39 cellular contexts compared by ENCODE assay signal in genomic region chr18:46271488-46271887, GRCh38.
"Had no signal": no experiment of that assay in that cellular context is flagged by ENCODE, and none has a peak within 500 bp of the region (broad histone marks: within the 10 kb centered on the region; RNA-seq: fewer than 3 reads in every experiment).

No MANE protein-coding gene starts in this region.

- FAIRE-seq: astrocyte had no signal

- H3K36me3 ChIP-seq: adrenal gland, brain microvascular endothelial cell, breast epithelium had no signal

- ATAC-seq: activated naive CD4-positive, alpha-beta T cell treated with anti-CD3 and anti-CD28 coated beads, Interleukin-2, amount 50 U/mL, for 72 hours; activated naive CD8-positive, alpha-beta T cell treated with anti-CD3 and anti-CD28 coated beads, Interleukin-2, amount 50 U/mL, for 24 hours; activated T-cell treated with anti-CD3 and anti-CD28 coated beads, Interleukin-2, amount 50 U/mL, for 4 hours; activated T-cell treated with anti-CD3 and anti-CD28 coated beads, Interleukin-2, amount 50 U/mL, for 72 hours; activated T-helper 17 cell treated with anti-CD3 and anti-CD28 coated beads, Interleukin-2, amount 50 U/mL, for 72 hours; body of pancreas had no signal

- H3K4me1 ChIP-seq: ascending aorta, body of pancreas, breast epithelium had no signal

- H3K27me3 ChIP-seq: adrenal gland, ascending aorta, body of pancreas, brain microvascular endothelial cell, breast epithelium, cardiac muscle cell had no signal

- H3K4me3 Mint-ChIP-seq: activated naive CD4-positive, alpha-beta T cell treated with anti-CD3 and anti-CD28 coated beads for 36 hours; activated naive CD4-positive, alpha-beta T cell treated with anti-CD3 and anti-CD28 coated beads, Interleukin-2, amount 10 ng/mL, durations not matched to agents 7 days and 5 days; activated naive CD4-positive, alpha-beta T cell treated with anti-CD3 and anti-CD28 coated beads, Interleukin-2, amount 50 U/mL, for 24 hours; activated naive CD8-positive, alpha-beta T cell; activated naive CD8-positive, alpha-beta T cell treated with anti-CD3 and anti-CD28 coated beads for 36 hours; activated naive CD8-positive, alpha-beta T cell treated with anti-CD3 and anti-CD28 coated beads, Interleukin-2, amount 10 ng/mL, durations not matched to agents 7 days and 5 days; activated naive CD8-positive, alpha-beta T cell treated with anti-CD3 and anti-CD28 coated beads, Interleukin-2, amount 50 U/mL, for 24 hours; activated T-cell treated with anti-CD3 and anti-CD28 coated beads, Interleukin-2, amount 50 U/mL, for 24 hours; activated T-cell treated with anti-CD3 and anti-CD28 coated beads, Interleukin-2, amount 50 U/mL, for 4 hours; activated T-cell treated with anti-CD3 and anti-CD28 coated beads, Interleukin-2, amount 50 U/mL, for 72 hours; activated T-helper 1 cell treated with anti-CD3 and anti-CD28 coated beads, Interleukin-12 subunit alpha, Interleukin-12 subunit beta, Interleukin-2, Interleukin-4 antibody, amounts not matched to agents 30 ng/mL and 10 ng/mL and 1 ng/mL, durations not matched to agents 14 hours and 24 hours and 36 hours; activated T-helper 17 cell treated with anti-CD3 and anti-CD28 coated beads, Interleukin-2, amount 50 U/mL, for 72 hours; brain; central memory CD8-positive, alpha-beta T cell had no signal

- H3K4me3 ChIP-seq: adrenal gland, ascending aorta, body of pancreas, breast epithelium, cardiac muscle cell had no signal

- H3K27ac ChIP-seq: adrenal gland, ascending aorta, body of pancreas, brain microvascular endothelial cell, breast epithelium, cardiac muscle cell had no signal

- H3K27me3 Mint-ChIP-seq: activated naive CD4-positive, alpha-beta T cell treated with anti-CD3 and anti-CD28 coated beads, Interleukin-2, amount 10 ng/mL, durations not matched to agents 7 days and 5 days; activated naive CD4-positive, alpha-beta T cell treated with anti-CD3 and anti-CD28 coated beads, Interleukin-2, amount 50 U/mL, for 24 hours; activated naive CD8-positive, alpha-beta T cell; activated naive CD8-positive, alpha-beta T cell treated with anti-CD3 and anti-CD28 coated beads for 36 hours; activated naive CD8-positive, alpha-beta T cell treated with anti-CD3 and anti-CD28 coated beads, Interleukin-2, amount 10 ng/mL, durations not matched to agents 7 days and 5 days; activated naive CD8-positive, alpha-beta T cell treated with anti-CD3 and anti-CD28 coated beads, Interleukin-2, amount 50 U/mL, for 24 hours; activated T-cell treated with anti-CD3 and anti-CD28 coated beads, Interleukin-2, amount 50 U/mL, for 24 hours; activated T-helper 17 cell treated with anti-CD3 and anti-CD28 coated beads, Interleukin-2, amount 50 U/mL, for 72 hours; brain; central memory CD8-positive, alpha-beta T cell had no signal

- H3K36me3 Mint-ChIP-seq: activated naive CD4-positive, alpha-beta T cell treated with anti-CD3 and anti-CD28 coated beads, Interleukin-2, amount 50 U/mL, for 72 hours had no signal

- H3K27ac Mint-ChIP-seq: activated naive CD4-positive, alpha-beta T cell treated with anti-CD3 and anti-CD28 coated beads for 36 hours; activated naive CD4-positive, alpha-beta T cell treated with anti-CD3 and anti-CD28 coated beads, Interleukin-2, amount 10 ng/mL, durations not matched to agents 7 days and 5 days; activated naive CD4-positive, alpha-beta T cell treated with anti-CD3 and anti-CD28 coated beads, Interleukin-2, amount 50 U/mL, for 24 hours; activated naive CD4-positive, alpha-beta T cell treated with anti-CD3 and anti-CD28 coated beads, Interleukin-2, amount 50 U/mL, for 72 hours; activated naive CD8-positive, alpha-beta T cell treated with anti-CD3 and anti-CD28 coated beads for 36 hours; activated naive CD8-positive, alpha-beta T cell treated with anti-CD3 and anti-CD28 coated beads, Interleukin-2, amount 10 ng/mL, durations not matched to agents 7 days and 5 days; activated naive CD8-positive, alpha-beta T cell treated with anti-CD3 and anti-CD28 coated beads, Interleukin-2, amount 50 U/mL, for 24 hours; activated T-cell treated with anti-CD3 and anti-CD28 coated beads, Interleukin-2, amount 50 U/mL, for 72 hours; activated T-helper 1 cell treated with anti-CD3 and anti-CD28 coated beads, Interleukin-12 subunit alpha, Interleukin-12 subunit beta, Interleukin-2, Interleukin-4 antibody, amounts not matched to agents 30 ng/mL and 10 ng/mL and 1 ng/mL, durations not matched to agents 14 hours and 24 hours and 36 hours; activated T-helper 17 cell treated with anti-CD3 and anti-CD28 coated beads, Interleukin-2, amount 50 U/mL, for 72 hours; activated T-helper 2 cell treated with anti-CD3 and anti-CD28 coated beads, Interferon-gamma antibody, Interleukin-2, Interleukin-4, amounts not matched to agents 10 μg/mL and 5 μg/mL and 100 μg/mL, durations not matched to agents 14 hours and 24 hours and 36 hours had no signal

- DNase-seq: activated effector memory CD4-positive, alpha-beta T cell treated with anti-CD3 and anti-CD28 coated beads, Interleukin-2, amount 50 U/mL, for 16 hours; activated effector memory CD4-positive, alpha-beta T cell treated with Interleukin-2 at 50 U/mL for 16 hours; activated gamma-delta T cell; activated gamma-delta T cell treated with Interleukin-2 at 50 U/mL for 16 hours; activated naive CD4-positive, alpha-beta T cell; activated naive CD4-positive, alpha-beta T cell treated with anti-CD3 and anti-CD28 coated beads for 36 hours; activated naive CD4-positive, alpha-beta T cell treated with anti-CD3 and anti-CD28 coated beads, Interleukin-2, amount 10 ng/mL, durations not matched to agents 7 days and 5 days; activated naive CD4-positive, alpha-beta T cell treated with anti-CD3 and anti-CD28 coated beads, Interleukin-2, amount 50 U/mL, for 16 hours; activated naive CD4-positive, alpha-beta T cell treated with Interleukin-2 at 50 U/mL for 16 hours; activated naive CD8-positive, alpha-beta T cell treated with anti-CD3 and anti-CD28 coated beads for 36 hours; activated naive CD8-positive, alpha-beta T cell treated with anti-CD3 and anti-CD28 coated beads, Interleukin-2, amount 10 ng/mL, durations not matched to agents 7 days and 5 days; activated naive CD8-positive, alpha-beta T cell treated with anti-CD3 and anti-CD28 coated beads, Interleukin-2, amount 50 U/mL, for 24 hours; activated T-cell treated with anti-CD3 and anti-CD28 coated beads for 4 hours; activated T-cell treated with anti-CD3 and anti-CD28 coated beads, Interleukin-2, amount 50 U/mL, for 1 hour; activated T-cell treated with anti-CD3 and anti-CD28 coated beads, Interleukin-2, amount 50 U/mL, for 24 hours; activated T-cell treated with anti-CD3 and anti-CD28 coated beads, Interleukin-2, amount 50 U/mL, for 4 hours; activated T-cell treated with anti-CD3 and anti-CD28 coated beads, Interleukin-2, amount 50 U/mL, for 48 hours; activated T-cell treated with anti-CD3 and anti-CD28 coated beads, Interleukin-2, amount 50 U/mL, for 72 hours; adrenal gland; amniotic stem cell; amygdala; anterior cingulate cortex; aorta; body of pancreas; brain microvascular endothelial cell; caudate nucleus; central memory CD4-positive, alpha-beta T cell had no signal

- H3K9me3 ChIP-seq: adrenal gland, ascending aorta, body of pancreas, breast epithelium had no signal

- H3K9me3 Mint-ChIP-seq: activated naive CD4-positive, alpha-beta T cell treated with anti-CD3 and anti-CD28 coated beads for 36 hours; activated naive CD4-positive, alpha-beta T cell treated with anti-CD3 and anti-CD28 coated beads, Interleukin-2, amount 10 ng/mL, durations not matched to agents 7 days and 5 days; activated naive CD4-positive, alpha-beta T cell treated with anti-CD3 and anti-CD28 coated beads, Interleukin-2, amount 50 U/mL, for 24 hours; activated naive CD4-positive, alpha-beta T cell treated with anti-CD3 and anti-CD28 coated beads, Interleukin-2, amount 50 U/mL, for 72 hours; activated naive CD8-positive, alpha-beta T cell treated with anti-CD3 and anti-CD28 coated beads for 36 hours; activated naive CD8-positive, alpha-beta T cell treated with anti-CD3 and anti-CD28 coated beads, Interleukin-2, amount 10 ng/mL, durations not matched to agents 7 days and 5 days; activated naive CD8-positive, alpha-beta T cell treated with anti-CD3 and anti-CD28 coated beads, Interleukin-2, amount 50 U/mL, for 24 hours; activated T-cell treated with anti-CD3 and anti-CD28 coated beads, Interleukin-2, amount 50 U/mL, for 24 hours; activated T-cell treated with anti-CD3 and anti-CD28 coated beads, Interleukin-2, amount 50 U/mL, for 4 hours; activated T-cell treated with anti-CD3 and anti-CD28 coated beads, Interleukin-2, amount 50 U/mL, for 72 hours; activated T-helper 1 cell treated with anti-CD3 and anti-CD28 coated beads, Interleukin-12 subunit alpha, Interleukin-12 subunit beta, Interleukin-2, Interleukin-4 antibody, amounts not matched to agents 30 ng/mL and 10 ng/mL and 1 ng/mL, durations not matched to agents 14 hours and 24 hours and 36 hours; activated T-helper 17 cell treated with anti-CD3 and anti-CD28 coated beads, Interleukin-2, amount 50 U/mL, for 72 hours; activated T-helper 2 cell treated with anti-CD3 and anti-CD28 coated beads, Interferon-gamma antibody, Interleukin-2, Interleukin-4, amounts not matched to agents 10 μg/mL and 5 μg/mL and 100 μg/mL, durations not matched to agents 14 hours and 24 hours and 36 hours; brain; central memory CD8-positive, alpha-beta T cell had no signal
